Comparison of ENCODE assay signal across 18 cellular contexts in the genomic region with DNA sequence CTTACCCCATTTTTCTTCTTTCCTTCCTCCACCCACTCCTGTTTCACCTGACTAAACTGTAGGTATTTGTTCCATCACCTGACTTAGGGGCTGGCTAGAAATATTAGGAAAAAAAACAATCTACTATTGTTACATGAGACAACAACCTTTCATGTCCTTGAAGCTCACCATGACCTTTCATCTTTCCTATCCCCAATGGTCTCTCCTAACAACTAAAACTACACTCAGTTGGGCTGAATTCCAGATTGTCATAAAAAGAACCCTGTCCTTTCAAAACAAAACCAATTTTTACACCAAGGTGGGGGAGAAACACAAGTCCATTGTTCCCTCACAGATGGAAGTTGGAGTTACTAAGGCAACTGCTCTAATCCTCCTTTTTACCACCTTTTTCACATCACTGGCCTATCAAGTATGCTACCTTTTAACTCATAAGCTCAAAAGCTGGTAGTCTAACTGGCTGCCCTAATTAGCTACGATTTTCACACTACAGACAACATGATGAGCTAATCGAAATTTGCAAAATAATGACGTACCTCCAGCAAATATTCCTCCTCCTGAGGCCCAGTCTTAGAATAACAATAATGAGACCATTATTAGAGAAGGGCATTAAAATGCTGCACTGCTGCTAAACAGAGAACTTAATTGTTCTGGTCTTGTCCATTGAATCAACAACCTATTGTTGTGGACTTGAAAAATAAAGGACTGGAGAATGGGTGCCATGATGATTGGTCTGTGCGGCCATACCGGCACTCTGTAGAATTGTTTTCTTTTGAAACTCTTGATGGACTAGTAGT. TPM values are rescaled to one million over a fixed set of nuclear protein-coding genes. Genes with fewer than 3 reads are reported as not detected.
A peak's percentile ranks its signal among the peaks of the same experiment; 100 is the strongest.
DNase-seq lines count a peak whose midpoint lies in the region; ATAC-seq, FAIRE-seq and TF ChIP-seq lines count a peak whose summit lies in the region.
"Had no signal": no experiment of that assay in that cellular context is flagged by ENCODE, and none has a peak within 500 bp of the region (broad histone marks: within the 10 kb centered on the region; RNA-seq: fewer than 3 reads in every experiment).

No MANE protein-coding gene starts in this region.

- H3K14ac ChIP-seq in H9 (ENCODE audit: insufficient read depth, low read length): no peak overlapping the region

- 0 out of 5 replicates have a peak overlapping the region, but pooled peaks of 1 of the 2 experiments have one; percentile 2 for H3K4me3 Mint-ChIP-seq in H9
- H3K4me3 Mint-ChIP-seq in Calu3 (ENCODE audit: low read depth, unreplicated experiment): no peak overlapping the region
- H3K4me3 Mint-ChIP-seq: activated T-helper 1 cell treated with anti-CD3 and anti-CD28 coated beads, Interleukin-12 subunit alpha, Interleukin-12 subunit beta, Interleukin-2, Interleukin-4 antibody, amounts not matched to agents 30 ng/mL and 10 ng/mL and 1 ng/mL, durations not matched to agents 14 hours and 24 hours and 36 hours; stimulated activated naive CD8-positive, alpha-beta T cell treated with anti-CD3 and anti-CD28 coated beads, Interleukin-15, amount 100 ng/mL, for 72 hours had no signal

- H3K79me2 ChIP-seq in H9 (ENCODE audit: insufficient read depth, low read length): no peaks in the 10 kb centered on the region
- H3K79me2 ChIP-seq in K562 (ENCODE audit: control insufficient read depth, insufficient read depth, low read length): no peaks in the 10 kb centered on the region

- H4K91ac ChIP-seq in H9 (ENCODE audit: insufficient read length, low read depth, low read length): no peak overlapping the region

- TF ChIP-seq CTCF in H9 (conservative IDR thresholded peaks at IDR 0.05): no peak
- TF ChIP-seq CTCF in K562 (IDR thresholded peaks at IDR 0.05 in 2 of 3, conservative IDR thresholded peaks at IDR 0.05 in 1 of 3; ENCODE audit: insufficient read depth in 2 of 3, low read depth in 1 of 3, low read length in 3 of 3): no peak
- TF ChIP-seq CTCF in Calu3 (IDR thresholded peaks at IDR 0.05; ENCODE audit: unreplicated experiment): no peak
- TF ChIP-seq CTCF in Peyer's patch (IDR thresholded peaks at IDR 0.05): no peak

- H2BK15ac ChIP-seq in H9 (ENCODE audit: low read depth, low read length): no peak overlapping the region

- no peak overlapping the region for H3K4ac ChIP-seq in H9 (ENCODE audit: low read depth, low read length)

- H2BK120ac ChIP-seq in H9 (ENCODE audit: low read depth, low read length, poor library complexity, severe bottlenecking): no peak overlapping the region

- H3K4me2 ChIP-seq in H9 (ENCODE audit: insufficient read depth, insufficient read length, low read length) (no peak overlapping the region), K562 (ENCODE audit: insufficient read depth, low read length) (no peak overlapping the region)
- H3K4me2 ChIP-seq: smooth muscle cell had no signal

- no peaks in the 10 kb centered on the region; the same call in 1 of the 2 replicates for H3K4me1 ChIP-seq in H9 (ENCODE audit: insufficient read depth, low read length)
- peaks cover 0 to 4% of the 10 kb centered on the region in 2 experiments; a peak in 2 of 5 replicates for H3K4me1 ChIP-seq in K562 (replicated peaks in 1 of 2; ENCODE audit: control insufficient read depth in 2 of 2, insufficient read depth in 2 of 2, low read length in 2 of 2)
- peaks cover 0 to 8% (median 0%) of the 10 kb centered on the region in 4 donors for H3K4me1 ChIP-seq in Peyer's patch
- H3K4me1 ChIP-seq: lower lobe of right lung, SJSA1 had no signal

- peaks cover 98% of the 10 kb centered on the region for H3K27me3 Mint-ChIP-seq in H9 (ENCODE audit: low read depth)
- no peaks in the 10 kb centered on the region for H3K27me3 Mint-ChIP-seq in Calu3 (ENCODE audit: unreplicated experiment)
- H3K27me3 Mint-ChIP-seq: stimulated activated naive CD8-positive, alpha-beta T cell treated with anti-CD3 and anti-CD28 coated beads, Interleukin-15, amount 100 ng/mL, for 72 hours had no signal

- no CpG with 5 or more reads among the region's 5 CpGs for WGBS in H9 (ENCODE audit: extremely low coverage, insufficient read length, low lambda C conversion rate)
- WGBS in K562 (ENCODE audit: insufficient coverage, low coverage, missing lambda C conversion rate): 66% methylated on average over 5 of the region's 5 CpGs

- H2BK12ac ChIP-seq in H9 (ENCODE audit: insufficient read length, low read depth, low read length): no peak overlapping the region

- H3K27ac ChIP-seq in H9 (ENCODE audit: insufficient read length, low read depth, low read length) (no peak overlapping the region), K562 (ENCODE audit: extremely low read depth, low read depth, low read length) (no peak overlapping the region), Peyer's patch (no peak overlapping the region)
- H3K27ac ChIP-seq: heart right ventricle, lower lobe of right lung, neutrophil, SJSA1 had no signal

- BruUV-seq in K562 (replicated peaks; lab: Mats Ljungman, UMichigan) (no TSS peak), Calu3 (replicated peaks; lab: Mats Ljungman, UMichigan) (no TSS peak)

- H3K18ac ChIP-seq in H9 (ENCODE audit: insufficient read length, low read depth, low read length): no peak overlapping the region

- H3K9me1 ChIP-seq in K562 (ENCODE audit: control insufficient read depth, insufficient read depth, low read length): no peaks in the 10 kb centered on the region

- H3K36me3 Mint-ChIP-seq in H9 (ENCODE audit: insufficient read depth in 1 of 3, low read depth in 3 of 3) (no peaks in the 10 kb centered on the region; a peak in 1 of 7 replicates), Calu3 (ENCODE audit: insufficient read depth, unreplicated experiment) (no peaks in the 10 kb centered on the region)

- H3K36me3 ChIP-seq in K562 (ENCODE audit: control insufficient read depth, insufficient read depth, low read length): no peaks in the 10 kb centered on the region
- H3K36me3 ChIP-seq in Peyer's patch: no peaks in the 10 kb centered on the region
- H3K36me3 ChIP-seq: heart right ventricle, lower lobe of right lung, neutrophil, SJSA1 had no signal

- H3K27me3 ChIP-seq in H9 (ENCODE audit: insufficient read depth, low read length): peaks cover 51% of the 10 kb centered on the region
- H3K27me3 ChIP-seq in K562 (ENCODE audit: control insufficient read depth in 2 of 2, insufficient read depth in 2 of 2, low read length in 2 of 2): no peaks in the 10 kb centered on the region
- no peaks in the 10 kb centered on the region for H3K27me3 ChIP-seq in Peyer's patch
- H3K27me3 ChIP-seq: heart right ventricle, neutrophil, SJSA1 had no signal

- ATAC-seq in K562: no peak; the same call in 2 of the 3 replicates
- ATAC-seq in stimulated activated naive CD8-positive, alpha-beta T cell treated with anti-CD3 and anti-CD28 coated beads, Interleukin-15, Interleukin-2, amounts not matched to agents 100 U/mL and 50 U/mL, for 24 hours: no peak
- ATAC-seq: heart right ventricle; lower lobe of right lung; stimulated activated naive CD8-positive, alpha-beta T cell treated with anti-CD3 and anti-CD28 coated beads, Interleukin-15, amount 100 ng/mL, for 72 hours had no signal

- H3K79me1 ChIP-seq in H9 (ENCODE audit: insufficient read depth, low read depth, low read length, poor library complexity, severe bottlenecking): no peaks in the 10 kb centered on the region

- no peak overlapping the region for H4K5ac ChIP-seq in H9 (ENCODE audit: insufficient read length, low read depth, low read length)

- H3K9me3 ChIP-seq in H9 (ENCODE audit: control insufficient read depth, low read depth, low read length) (no peaks in the 10 kb centered on the region), K562 (replicated peaks; ENCODE audit: control insufficient read depth, insufficient read depth, low read depth, low read length) (no peaks in the 10 kb centered on the region), Peyer's patch (no peaks in the 10 kb centered on the region)
- H3K9me3 ChIP-seq: heart right ventricle, lower lobe of right lung, neutrophil, SJSA1 had no signal

- no peak overlapping the region for H4K8ac ChIP-seq in H9 (replicated peaks; ENCODE audit: insufficient read length, low read depth, low read length)

- H3K56ac ChIP-seq in H9 (ENCODE audit: insufficient read length, low read depth, low read length): no peak overlapping the region

- no peak overlapping the region for H2BK20ac ChIP-seq in H9 (ENCODE audit: low read depth, low read length, poor library complexity, severe bottlenecking)

- CTCF ChIA-PET in K562 (lab: Yijun Ruan, JAX; ENCODE audit: low intra/inter-chr PET ratio): no interaction called here
- CTCF ChIA-PET in Calu3 (lab: Charles Lee): no interaction called here

- no peaks in the 10 kb centered on the region for H4K20me1 ChIP-seq in H9 (ENCODE audit: control insufficient read depth, insufficient read depth, insufficient read length)
- H4K20me1 ChIP-seq in K562 (replicated peaks; ENCODE audit: control insufficient read depth, insufficient read depth, low read length): no peaks in the 10 kb centered on the region

- H3K4me1 Mint-ChIP-seq in H9: peaks cover 18 to 35% of the 10 kb centered on the region in 2 experiments
- H3K4me1 Mint-ChIP-seq in Calu3 (ENCODE audit: low read depth, unreplicated experiment): peaks cover 32% of the 10 kb centered on the region
- H3K4me1 Mint-ChIP-seq: stimulated activated naive CD8-positive, alpha-beta T cell treated with anti-CD3 and anti-CD28 coated beads, Interleukin-15, amount 100 ng/mL, for 72 hours had no signal

- no peaks in the 10 kb centered on the region for H3K23me2 ChIP-seq in H9 (ENCODE audit: insufficient read length, low read depth, low read length, poor library complexity, severe bottlenecking)

- H3K9me3 Mint-ChIP-seq in H9 (peaks cover 0 to 3% of the 10 kb centered on the region in 2 experiments; a peak in 1 of 5 replicates), Calu3 (ENCODE audit: low read depth, unreplicated experiment) (no peaks in the 10 kb centered on the region)
- H3K9me3 Mint-ChIP-seq: activated T-helper 1 cell treated with anti-CD3 and anti-CD28 coated beads, Interleukin-12 subunit alpha, Interleukin-12 subunit beta, Interleukin-2, Interleukin-4 antibody, amounts not matched to agents 30 ng/mL and 10 ng/mL and 1 ng/mL, durations not matched to agents 14 hours and 24 hours and 36 hours had no signal

- no peak overlapping the region for H3K9ac ChIP-seq in H9 (ENCODE audit: extremely low read depth, insufficient read length, low read length)
- H3K9ac ChIP-seq in K562 (ENCODE audit: insufficient read depth in 1 of 2, low read depth in 2 of 2, low read length in 2 of 2): no peak overlapping the region

- H3K4me3 ChIP-seq in K562 (no peak overlapping the region), Peyer's patch (no peak overlapping the region)
- H3K4me3 ChIP-seq: heart right ventricle, lower lobe of right lung, SJSA1, smooth muscle cell had no signal

- POLR2A ChIA-PET in K562 (lab: Yijun Ruan, JAX): interaction anchor here (0.7 kb wide), 1 partner anchor 44 kb away, joined by 3 read pairs; no protein-coding TSS in a partner anchor

- TF ChIP-seq POLR2A in K562 (conservative IDR thresholded peaks at IDR 0.05) (no peak), Peyer's patch (IDR thresholded peaks at IDR 0.05) (no peak)

- H3T11ph ChIP-seq in H9 (ENCODE audit: low read length): no peak overlapping the region

- DNase-seq in H9 (peak; percentile 28), K562 (ENCODE audit: extremely low read depth in 1 of 4, low spot score in 3 of 4) (no peak), inferior parietal cortex (ENCODE audit: extremely low spot score) (peak; percentile 74), retina (peak; percentile 62), Calu3 (no peak), Peyer's patch (no peak), UCSD-AML1 (lab: John Stamatoyannopoulos, UW; ENCODE audit: unreplicated experiment) (no peak)
- no peak for DNase-seq in stimulated activated naive CD8-positive, alpha-beta T cell treated with anti-CD3 and anti-CD28 coated beads, Interleukin-15, Interleukin-2, amounts not matched to agents 100 U/mL and 50 U/mL, for 24 hours
- DNase-seq: activated CD4-positive, alpha-beta T cell treated with anti-CD3 and anti-CD28 coated beads, Interleukin-2, amount 50 U/mL, for 4 hours; DMS79; erythroblast; heart right ventricle; lower lobe of right lung; stimulated activated naive CD8-positive, alpha-beta T cell treated with anti-CD3 and anti-CD28 coated beads, Interleukin-15, amount 100 ng/mL, for 72 hours had no signal

- TF ChIP-seq RAD21 in K562 (CRISPR knock-in tag; conservative IDR thresholded peaks at IDR 0.05 in 1 of 2, IDR thresholded peaks at IDR 0.05 in 1 of 2): no peak

- in situ Hi-C loops in K562 (cut with MboI): no loop called here

- no peak for FAIRE-seq in K562 (lab: Jason Lieb, UNC)

- H3K23ac ChIP-seq in H9 (ENCODE audit: insufficient read length, low read depth, low read length): no peak overlapping the region

- H2AK5ac ChIP-seq in H9 (ENCODE audit: insufficient read length, low read length): no peak overlapping the region

- no peak overlapping the region for H2BK5ac ChIP-seq in H9 (ENCODE audit: insufficient read length, low read length)

- H3K27ac Mint-ChIP-seq in H9 (peak overlapping the region in 1 of 3 experiments; percentile 14; a peak in 1 of 7 replicates), Calu3 (ENCODE audit: unreplicated experiment) (no peak overlapping the region)
- H3K27ac Mint-ChIP-seq: activated T-helper 1 cell treated with anti-CD3 and anti-CD28 coated beads, Interleukin-12 subunit alpha, Interleukin-12 subunit beta, Interleukin-2, Interleukin-4 antibody, amounts not matched to agents 30 ng/mL and 10 ng/mL and 1 ng/mL, durations not matched to agents 14 hours and 24 hours and 36 hours; stimulated activated naive CD8-positive, alpha-beta T cell treated with anti-CD3 and anti-CD28 coated beads, Interleukin-15, amount 100 ng/mL, for 72 hours had no signal

- no peak for TF ChIP-seq EP300 in K562 (IDR thresholded peaks at IDR 0.05; ENCODE audit: low read length)

- intact Hi-C loops in K562 (cut with micrococcal nuclease): no loop called here
- intact Hi-C loops in Calu3 (cut with micrococcal nuclease; ENCODE audit: unreplicated experiment): no loop called here

- H2AFZ ChIP-seq in H9 (ENCODE audit: low read length): no peak overlapping the region
- H2AFZ ChIP-seq in K562 (ENCODE audit: low read depth, low read length): no peak overlapping the region

RNA-seq across cellular contexts. Expression of a gene that starts 46.5 kb away (rescaled TPM):
- total RNA-seq in H9 (2021) (0.15 TPM in 1 of 2 replicates, not detected in the other), K562 (2014; rRNA removed) (5.7 and 8.0 TPM in 2 replicates), K562 (2014; rRNA removed; fragmentation: Illumina TruSeq; extraction: Trizol) (8.7 and 9.1 TPM in 2 replicates), K562 (2015; rRNA removed; fragmentation: Illumina TruSeq; extraction: Trizol) (7.0 and 8.4 TPM in 2 replicates), K562 (2021) (8.0 and 9.4 TPM in 2 replicates), Calu3 (2022) (18.4 and 22.0 TPM in 2 replicates), Peyer's patch (100 to 1,000 TPM; 144 to 205 (median 161) TPM)
- 45.4 and 64.4 TPM in 2 replicates for total RNA-seq in K562 (2011; cell fraction: chromatin; rRNA removed; ENCODE audit: low replicate concordance)
- total RNA-seq in K562 (2011; cell fraction: nucleolus; rRNA removed): 15.7 and 19.9 TPM in 2 replicates
- 22.9 and 27.9 TPM in 2 replicates for total RNA-seq in K562 (2011; cell fraction: nucleoplasm; rRNA removed)
- polyA plus RNA-seq in K562 (2011; rRNA removed) (3.4 and 3.7 TPM in 2 replicates), K562 (2014; fragmentation: Illumina TruSeq; extraction: Trizol) (5.5 and 7.8 TPM in 2 replicates), K562 (2014; fragmentation: Nextera tagmentation; extraction: Ambion mirVana) (1 to 10 TPM in 1 of 2 experiments, under 1 TPM in 1; 0.89 to 2.9 TPM), K562 (2014; rRNA removed) (3.4 and 4.7 TPM in 2 replicates)
- 0.98 and 1.6 TPM in 2 replicates for polyA plus RNA-seq in K562 (2011; cell fraction: cytosol; rRNA removed)
- 6.2 and 7.1 TPM in 2 replicates for polyA plus RNA-seq in K562 (2011; cell fraction: nucleus; rRNA removed)
- 4.1 and 4.5 TPM in 2 replicates for polyA plus RNA-seq in K562 (2012)
- 26.2 and 35.6 TPM in 2 replicates for polyA minus RNA-seq in K562 (2011; rRNA and poly(A)+ RNA removed)
- polyA minus RNA-seq in K562 (2011; cell fraction: cytosol; rRNA and poly(A)+ RNA removed): 4.0 and 5.7 TPM in 2 replicates
- 21.0 and 41.1 TPM in 2 replicates for polyA minus RNA-seq in K562 (2011; cell fraction: nucleus; rRNA and poly(A)+ RNA removed)
- total RNA-seq: activated T-helper 1 cell treated with anti-CD3 and anti-CD28 coated beads, Interleukin-12 subunit alpha, Interleukin-12 subunit beta, Interleukin-2, Interleukin-4 antibody, amounts not matched to agents 30 ng/mL and 10 ng/mL and 1 ng/mL, durations not matched to agents 14 hours and 24 hours and 36 hours had no signal

Comparison
In these comparisons a context has a peak if more than half of its experiments do, and no peak if none do; other contexts are left out.
1. DNase-seq: peak in H9 (single experiment), inferior parietal cortex (single experiment) and retina (single experiment); none in K562 (0 of 4), stimulated activated naive CD8-positive, alpha-beta T cell treated with anti-CD3 and anti-CD28 coated beads, Interleukin-15, Interleukin-2, amounts not matched to agents 100 U/mL and 50 U/mL, for 24 hours (single experiment), Calu3 (single experiment), Peyer's patch (0 of 3) and UCSD-AML1 (single experiment).